In genomic region chr13:100542546-100543156, GRCh38 we compare ENCODE assay signal across 8 cellular contexts. TPM values are rescaled to one million over a fixed set of nuclear protein-coding genes. Genes with fewer than 3 reads are reported as not detected.
A peak's percentile ranks its signal among the peaks of the same experiment; 100 is the strongest.
DNase-seq lines count a peak whose midpoint lies in the region; ATAC-seq, FAIRE-seq and TF ChIP-seq lines count a peak whose summit lies in the region.

No MANE protein-coding gene starts in this region.

- H3K27ac Mint-ChIP-seq in Caco-2 (ENCODE audit: unreplicated experiment): no peak overlapping the region

- no peak for DNase-seq in Caco-2
- DNase-seq in NCI-H526 (lab: John Stamatoyannopoulos, UW): peak; percentile 76 to 77
- DNase-seq in coronary artery (ENCODE audit: low spot score): peak; percentile 55
- DNase-seq in pancreas: no peak
- no peak for DNase-seq in NCI-H345 treated with DMSO at 0.1 percent for 48 hours (lab: John Stamatoyannopoulos, UW; ENCODE audit: unreplicated experiment)
- DNase-seq in OCI-M2 (lab: John Stamatoyannopoulos, UW; ENCODE audit: unreplicated experiment): no peak

- H3K27ac ChIP-seq in coronary artery (no peak overlapping the region), pancreas (no peak overlapping the region)

- no peak for FAIRE-seq in pancreas (lab: Jason Lieb, UNC)

- 42 to 48% methylated on average over 12 of the region's 12 CpGs for WGBS in pancreas, 2 donors

- ATAC-seq in GM18868 (IDR thresholded peaks at IDR 0.05; ENCODE audit: unreplicated experiment) (peak; percentile 87), HG02973 (IDR thresholded peaks at IDR 0.05; ENCODE audit: unreplicated experiment) (peak; percentile 90), pancreas (peak in 3 of 4 donors; percentile 4 to 19 (median 12))

- H3K4me1 ChIP-seq in Caco-2 (no peaks in the 10 kb centered on the region), pancreas (peaks cover 2 to 11% (median 9%) of the 10 kb centered on the region in 3 donors)

- POLR2A ChIA-PET in Caco-2 (lab: Charles Lee): no interaction called here

- H3K4me1 Mint-ChIP-seq in Caco-2 (ENCODE audit: low read depth, unreplicated experiment): no peaks in the 10 kb centered on the region

- H3K9me3 Mint-ChIP-seq in Caco-2 (ENCODE audit: unreplicated experiment): no peaks in the 10 kb centered on the region

- H3K36me3 ChIP-seq in Caco-2 (ENCODE audit: control insufficient read depth, insufficient read depth, low read length) (no peaks in the 10 kb centered on the region), pancreas (no peaks in the 10 kb centered on the region)

- CTCF ChIA-PET in Caco-2 (lab: Charles Lee): interaction anchor here (0.6 to 1.0 kb wide), 2 partner anchors 12 to 31 kb away, joined by 3 to 4 read pairs; no protein-coding TSS in a partner anchor

- H3K27me3 ChIP-seq in Caco-2 (replicated peaks; ENCODE audit: control insufficient read depth, insufficient read depth, low read length) (no peaks in the 10 kb centered on the region), pancreas (no peaks in the 10 kb centered on the region)

- no peaks in the 10 kb centered on the region for H3K27me3 Mint-ChIP-seq in Caco-2 (ENCODE audit: insufficient read depth, unreplicated experiment)

- TF ChIP-seq CTCF in Caco-2 (IDR thresholded peaks at IDR 0.05; ENCODE audit: insufficient read depth in 1 of 2, low read depth in 1 of 2, low read length in 1 of 2, severe bottlenecking in 1 of 2, unreplicated experiment in 1 of 2): peak; percentile 45 to 61
- no peak for TF ChIP-seq CTCF in coronary artery (IDR thresholded peaks at IDR 0.05)
- TF ChIP-seq CTCF in pancreas (IDR thresholded peaks at IDR 0.05): peak in 2 of 4 donors; percentile 23 to 36

- peaks cover 2% of the 10 kb centered on the region for H3K36me3 Mint-ChIP-seq in Caco-2 (ENCODE audit: insufficient read depth, unreplicated experiment)

- H3K9me3 ChIP-seq in Caco-2 (peaks cover 4% of the 10 kb centered on the region), pancreas (no peaks in the 10 kb centered on the region)

- intact Hi-C loops in Caco-2 (cut with micrococcal nuclease; ENCODE audit: unreplicated experiment): loop anchor here (10.0 kb wide), 1 partner anchor 888 kb away; no protein-coding TSS in a partner anchor
- intact Hi-C loops in pancreas (cut with DNase I): no loop called here

- BruUV-seq in Caco-2 (replicated peaks; lab: Mats Ljungman, UMichigan): no TSS peak

- H3K4me3 Mint-ChIP-seq in Caco-2 (ENCODE audit: unreplicated experiment): no peak overlapping the region

- H3K4me3 ChIP-seq in Caco-2 (ENCODE audit: low read depth, low read length) (no peak overlapping the region), coronary artery (no peak overlapping the region), pancreas (no peak overlapping the region)

RNA-seq across cellular contexts. Expression of gene GGACT, which starts 45.9 kb away (rescaled TPM):
- total RNA-seq in Caco-2 (2022): 3.5 and 3.6 TPM in 2 replicates
- 1 to 10 TPM; 5.1 to 7.0 (median 6.4) TPM for total RNA-seq in pancreas
- 1 to 10 TPM; 1.6 to 1.7 TPM for polyA plus RNA-seq in pancreas

Comparison
In these comparisons a context has a peak if more than half of its experiments do, and no peak if none do; other contexts are left out.
1. DNase-seq: peak in NCI-H526 (2 of 2) and coronary artery (single experiment); none in Caco-2 (0 of 2), pancreas (0 of 6), NCI-H345 treated with DMSO at 0.1 percent for 48 hours (single experiment) and OCI-M2 (single experiment).
2. ATAC-seq: peak in every context shown above with its lines; median percentile 90 in HG02973; 87 in GM18868; 12 in pancreas.